ENCODE assay signal across 1 cellular context in genomic region chr3:148943531-148944200, GRCh38.
TF ChIP-seq lines count a peak whose summit lies in the region.

No MANE protein-coding gene starts in this region.

TF ChIP-seq in K562, 482 proteins besides CTCF, POLR2A, EP300 and RAD21 (continued from another document and continues in another):
- peak; percentile 97 for TF ChIP-seq ZFP1 (CRISPR knock-in tag; IDR thresholded peaks at IDR 0.05)
- no peak for TF ChIP-seq SIRT6 (IDR thresholded peaks at IDR 0.05; ENCODE audit: low read depth, low read length)
- TF ChIP-seq SMAD3 (CRISPR knock-in tag; conservative IDR thresholded peaks at IDR 0.05) = no peak
- no peak for TF ChIP-seq NCOA1 (IDR thresholded peaks at IDR 0.05; ENCODE audit: low read depth)
- peak; percentile 95 for TF ChIP-seq ATF3 (IDR thresholded peaks at IDR 0.05)
- TF ChIP-seq ATF3 (CRISPR knock-in tag; conservative IDR thresholded peaks at IDR 0.05) = peak; percentile 51; the same call in 1 of the 2 replicates
- TF ChIP-seq JUNB (CRISPR knock-in tag; conservative IDR thresholded peaks at IDR 0.05) = peak; percentile 90
- no peak for TF ChIP-seq ZNF384 (IDR thresholded peaks at IDR 0.05; ENCODE audit: low read depth, low read length)
- no peak for TF ChIP-seq ZC3H8 (IDR thresholded peaks at IDR 0.05)
- TF ChIP-seq HNRNPUL1 (IDR thresholded peaks at IDR 0.05; ENCODE audit: low read length) = no peak
- no peak for TF ChIP-seq SNIP1 (IDR thresholded peaks at IDR 0.05; ENCODE audit: low read depth)
- no peak for TF ChIP-seq PCBP2 (IDR thresholded peaks at IDR 0.05; ENCODE audit: low read depth, low read length, poor library complexity, severe bottlenecking)
- no peak for TF ChIP-seq CTCFL (IDR thresholded peaks at IDR 0.05; ENCODE audit: borderline replicate concordance, insufficient read depth, low read depth, low read length, poor library complexity, severe bottlenecking)
- peak; percentile 42; the same call in 1 of the 2 replicates for TF ChIP-seq ARID1B (IDR thresholded peaks at IDR 0.05)
- peak in 1 of 2 experiments; percentile 25; a peak in 1 of 4 replicates for TF ChIP-seq RCOR1 (IDR thresholded peaks at IDR 0.05; ENCODE audit: borderline replicate concordance in 1 of 2, low read depth in 2 of 2, low read length in 2 of 2)
- no peak for TF ChIP-seq CEBPZ (IDR thresholded peaks at IDR 0.05; ENCODE audit: borderline replicate concordance, low read depth, low read length)
- no peak for TF ChIP-seq CREB3 (tag; conservative IDR thresholded peaks at IDR 0.05; ENCODE audit: low read depth)
- peak; percentile 77 to 83; a peak in 3 of 4 replicates for TF ChIP-seq FOXK2 (conservative IDR thresholded peaks at IDR 0.05 in 1 of 2, IDR thresholded peaks at IDR 0.05 in 1 of 2; ENCODE audit: low read depth in 2 of 2)
- TF ChIP-seq CBFB (CRISPR knock-in tag; IDR thresholded peaks at IDR 0.05) = no peak
- TF ChIP-seq ZNF830 (CRISPR knock-in tag; IDR thresholded peaks at IDR 0.05) = no peak
- peak; percentile 85 for TF ChIP-seq PKNOX1 (IDR thresholded peaks at IDR 0.05)
- no peak for TF ChIP-seq COPS2 (conservative IDR thresholded peaks at IDR 0.05)
- no peak for TF ChIP-seq ZNF586 (CRISPR knock-in tag; conservative IDR thresholded peaks at IDR 0.05)
- TF ChIP-seq ZNF277 (CRISPR knock-in tag; IDR thresholded peaks at IDR 0.05; ENCODE audit: borderline replicate concordance) = no peak
- TF ChIP-seq NFE2L1 (tag; IDR thresholded peaks at IDR 0.05; ENCODE audit: borderline replicate concordance, low read depth) = peak; percentile 78
- peak; percentile 54; the same call in 1 of the 2 replicates for TF ChIP-seq SMARCA4 (IDR thresholded peaks at IDR 0.05)
- TF ChIP-seq ZNF121 (CRISPR knock-in tag; conservative IDR thresholded peaks at IDR 0.05) = no peak
- no peak for TF ChIP-seq NR2C2 (CRISPR knock-in tag; IDR thresholded peaks at IDR 0.05)
- TF ChIP-seq NR2C2 (tag; IDR thresholded peaks at IDR 0.05) = 0 out of 2 replicates have a peak, but pooled peaks have one; percentile 16
- TF ChIP-seq BACH1 (tag; IDR thresholded peaks at IDR 0.05) = peak; percentile 70; the same call in 1 of the 2 replicates
- no peak for TF ChIP-seq BCL6 (CRISPR knock-in tag; IDR thresholded peaks at IDR 0.05)
- TF ChIP-seq BMI1 (IDR thresholded peaks at IDR 0.05; ENCODE audit: low read length) = no peak
- TF ChIP-seq CC2D1A (IDR thresholded peaks at IDR 0.05) = peak; percentile 37; the same call in 1 of the 2 replicates
- TF ChIP-seq HMG20A (CRISPR knock-in tag; conservative IDR thresholded peaks at IDR 0.05) = no peak
- peak; percentile 23; the same call in 1 of the 2 replicates for TF ChIP-seq RFX1 (IDR thresholded peaks at IDR 0.05)
- no peak for TF ChIP-seq ZNF23 (CRISPR knock-in tag; IDR thresholded peaks at IDR 0.05)
- no peak for TF ChIP-seq TAF7 (tag; IDR thresholded peaks at IDR 0.05)
- TF ChIP-seq ZNF24 (IDR thresholded peaks at IDR 0.05) = no peak
- peak; percentile 94 for TF ChIP-seq ZNF316 (IDR thresholded peaks at IDR 0.05)
- 0 out of 2 replicates have a peak, but pooled peaks have one; percentile 5 for TF ChIP-seq CBFA2T3 (IDR thresholded peaks at IDR 0.05)
- peak; percentile 84 for TF ChIP-seq JUN (IDR thresholded peaks at IDR 0.05; ENCODE audit: borderline replicate concordance, low read depth, low read length)
- TF ChIP-seq JUN (CRISPR knock-in tag; IDR thresholded peaks at IDR 0.05; ENCODE audit: borderline replicate concordance) = no peak
- TF ChIP-seq EHMT2 (IDR thresholded peaks at IDR 0.05) = peak; percentile 88
- peak; percentile 41 to 71; a peak in 2 of 4 replicates for TF ChIP-seq MNT (conservative IDR thresholded peaks at IDR 0.05)
- TF ChIP-seq ZNF133 (CRISPR knock-in tag; IDR thresholded peaks at IDR 0.05) = no peak
- 0 out of 2 replicates have a peak, but pooled peaks have one; percentile 32 for TF ChIP-seq CREM (IDR thresholded peaks at IDR 0.05; ENCODE audit: low read depth)
- no peak for TF ChIP-seq SAFB2 (IDR thresholded peaks at IDR 0.05; ENCODE audit: borderline replicate concordance, low read depth, low read length, severe bottlenecking)
- no peak for TF ChIP-seq MXI1 (IDR thresholded peaks at IDR 0.05; ENCODE audit: low read depth, low read length)
- peak; percentile 55; the same call in 1 of the 2 replicates for TF ChIP-seq SMC3 (conservative IDR thresholded peaks at IDR 0.05; ENCODE audit: insufficient read depth, low read depth, low read length)
- peak; percentile 95 for TF ChIP-seq JUND (IDR thresholded peaks at IDR 0.05; ENCODE audit: borderline replicate concordance, low read depth, low read length)
- TF ChIP-seq JUND (tag; IDR thresholded peaks at IDR 0.05; ENCODE audit: borderline replicate concordance, low read depth, low read length) = peak; percentile 96
- no peak for TF ChIP-seq BRF2 (IDR thresholded peaks at IDR 0.05; ENCODE audit: borderline replicate concordance, insufficient read depth, insufficient read length)
- TF ChIP-seq FOXK1 (CRISPR knock-in tag; IDR thresholded peaks at IDR 0.05; ENCODE audit: borderline replicate concordance) = no peak
- TF ChIP-seq HMBOX1 (IDR thresholded peaks at IDR 0.05) = no peak
- peak; percentile 83 for TF ChIP-seq MAFK (IDR thresholded peaks at IDR 0.05; ENCODE audit: low read length)
- no peak for TF ChIP-seq ELK3 (CRISPR knock-in tag; IDR thresholded peaks at IDR 0.05)
- peak; percentile 95 for TF ChIP-seq FOSL1 (tag; conservative IDR thresholded peaks at IDR 0.05)
- TF ChIP-seq RBFOX2 (IDR thresholded peaks at IDR 0.05; ENCODE audit: low read depth, low read length) = no peak
- no peak for TF ChIP-seq ZSCAN32 (CRISPR knock-in tag; IDR thresholded peaks at IDR 0.05)
- TF ChIP-seq MEIS2 (IDR thresholded peaks at IDR 0.05; ENCODE audit: partially characterized antibody) = peak; percentile 96
- peak; percentile 33; the same call in 1 of the 2 replicates for TF ChIP-seq DPF2 (IDR thresholded peaks at IDR 0.05)
- no peak for TF ChIP-seq ZNF3 (CRISPR knock-in tag; IDR thresholded peaks at IDR 0.05)
